15 cellular contexts compared by ENCODE assay signal in genomic region chr11:76161261-76161961, GRCh38. TPM values are rescaled to one million over a fixed set of nuclear protein-coding genes. Genes with fewer than 3 reads are reported as not detected.
A peak's percentile ranks its signal among the peaks of the same experiment; 100 is the strongest.
DNase-seq lines count a peak whose midpoint lies in the region; ATAC-seq and TF ChIP-seq lines count a peak whose summit lies in the region.
"Had no signal": no experiment of that assay in that cellular context is flagged by ENCODE, and none has a peak within 500 bp of the region (broad histone marks: within the 10 kb centered on the region; RNA-seq: fewer than 3 reads in every experiment).

No MANE protein-coding gene starts in this region.

- H3K4me3 ChIP-seq in SK-N-SH (ENCODE audit: low read depth in 2 of 2, low read length in 1 of 2): no peak overlapping the region; a peak in 1 of 4 replicates
- peak overlapping the region; percentile 51 for H3K4me3 ChIP-seq in left ventricle myocardium inferior
- H3K4me3 ChIP-seq in smooth muscle cell: no peak overlapping the region
- H3K4me3 ChIP-seq: A549, prostate gland had no signal

- H3K4me2 ChIP-seq in SK-N-SH (no peak overlapping the region), smooth muscle cell (peak overlapping the region; percentile 57)
- H3K4me2 ChIP-seq: A549 had no signal

- peak in 1 of 2 experiments; percentile 69; a peak in 1 of 4 replicates for TF ChIP-seq EP300 in SK-N-SH (IDR thresholded peaks at IDR 0.05; ENCODE audit: borderline replicate concordance in 1 of 2, low read depth in 1 of 2, low read length in 1 of 2)

- H3K4me1 ChIP-seq in SK-N-SH (ENCODE audit: control insufficient read depth in 1 of 2, insufficient read depth in 2 of 2, low read depth in 1 of 2, low read length in 1 of 2) (peaks cover 0 to 47% of the 10 kb centered on the region in 2 experiments; a peak in 2 of 4 replicates), left ventricle myocardium inferior (peaks cover 22% of the 10 kb centered on the region), smooth muscle cell (ENCODE audit: low read depth) (no peaks in the 10 kb centered on the region)
- H3K4me1 ChIP-seq: A549, prostate gland had no signal

- POLR2A ChIA-PET in SK-N-SH (lab: Yijun Ruan, JAX): no interaction called here

- WGBS in SK-N-SH (ENCODE audit: low lambda C conversion rate): 44% methylated on average over 11 of the region's 24 CpGs
- WGBS in smooth muscle cell (ENCODE audit: low lambda C conversion rate): 39% methylated on average over 15 of the region's 24 CpGs

- no peak overlapping the region for H2AFZ ChIP-seq in SK-N-SH (ENCODE audit: low read depth)
- H2AFZ ChIP-seq in smooth muscle cell (ENCODE audit: low read depth): no peak overlapping the region

- H4K20me1 ChIP-seq in SK-N-SH (ENCODE audit: insufficient read depth) (no peaks in the 10 kb centered on the region), smooth muscle cell (ENCODE audit: low read depth) (no peaks in the 10 kb centered on the region)

- H3K9me2 ChIP-seq in SK-N-SH: no peaks in the 10 kb centered on the region

- H3K36me3 ChIP-seq in SK-N-SH (replicated peaks in 1 of 2; ENCODE audit: control insufficient read depth in 1 of 2, insufficient read depth in 2 of 2, low read length in 1 of 2) (no peaks in the 10 kb centered on the region), left ventricle myocardium inferior (no peaks in the 10 kb centered on the region), smooth muscle cell (ENCODE audit: low read depth) (no peaks in the 10 kb centered on the region)
- H3K36me3 ChIP-seq: prostate gland had no signal

- peak; percentile 18; the same call in 1 of the 2 replicates for TF ChIP-seq RAD21 in SK-N-SH (IDR thresholded peaks at IDR 0.05; ENCODE audit: low read length)

- no peaks in the 10 kb centered on the region for H3K79me2 ChIP-seq in SK-N-SH (ENCODE audit: insufficient read depth)
- H3K79me2 ChIP-seq in smooth muscle cell (ENCODE audit: low read depth): no peaks in the 10 kb centered on the region

- TF ChIP-seq CTCF in SK-N-SH (IDR thresholded peaks at IDR 0.05) (no peak), left ventricle myocardium inferior (IDR thresholded peaks at IDR 0.05; ENCODE audit: borderline replicate concordance) (no peak), smooth muscle cell (IDR thresholded peaks at IDR 0.05; ENCODE audit: borderline replicate concordance, insufficient read depth, poor library complexity, severe bottlenecking) (no peak)

- CTCF ChIA-PET in SK-N-SH (lab: Yijun Ruan, JAX): interaction anchor here (1.2 to 1.4 kb wide), 3 partner anchors 47 to 158 kb away, joined by 3 to 8 read pairs (median 4); no protein-coding TSS in a partner anchor

- no peaks in the 10 kb centered on the region for H3F3A ChIP-seq in SK-N-SH (replicated peaks; ENCODE audit: insufficient read depth)
- H3F3A ChIP-seq in smooth muscle cell (ENCODE audit: low read depth): no peaks in the 10 kb centered on the region

- intact Hi-C loops in left ventricle myocardium inferior (cut with micrococcal nuclease): no loop called here

- DNase-seq in NCI-H2081 (lab: John Stamatoyannopoulos, UW): peak; percentile 33 to 46
- DNase-seq in NCI-H2081 treated with DMSO at 0.1 percent for 48 hours (lab: John Stamatoyannopoulos, UW): no peak
- peak; percentile 86 for DNase-seq in SK-N-SH
- peak; percentile 48 for DNase-seq in left ventricle myocardium inferior
- DNase-seq in smooth muscle cell (lab: John Stamatoyannopoulos, UW; ENCODE audit: unreplicated experiment): no peak
- DNase-seq in islet precursor cell: no peak
- DNase-seq: activated CD4-positive, alpha-beta T cell treated with anti-CD3 and anti-CD28 coated beads for 4 hours; activated naive CD4-positive, alpha-beta T cell treated with Interleukin-2 at 50 U/mL for 16 hours; effector CD8-positive, alpha-beta T cell; NCI-H1436 treated with DMSO at 0.1 percent for 48 hours; SHP77 treated with DMSO at 0.1 percent for 48 hours had no signal

- H3K27me3 ChIP-seq in SK-N-SH (ENCODE audit: insufficient read depth) (no peaks in the 10 kb centered on the region), left ventricle myocardium inferior (ENCODE audit: low read depth) (no peaks in the 10 kb centered on the region), smooth muscle cell (ENCODE audit: low read depth) (no peaks in the 10 kb centered on the region)

- no peaks in the 10 kb centered on the region for H3K9me3 ChIP-seq in SK-N-SH
- H3K9me3 ChIP-seq in left ventricle myocardium inferior (replicated peaks): no peaks in the 10 kb centered on the region
- no peaks in the 10 kb centered on the region for H3K9me3 ChIP-seq in smooth muscle cell (replicated peaks; ENCODE audit: low read depth)
- H3K9me3 ChIP-seq: A549, prostate gland had no signal

- ATAC-seq in GM21367 (IDR thresholded peaks at IDR 0.05; ENCODE audit: unreplicated experiment): no peak
- no peak for ATAC-seq in HG03139 (IDR thresholded peaks at IDR 0.05; ENCODE audit: unreplicated experiment)

- H3K27ac ChIP-seq in SK-N-SH (ENCODE audit: low read depth in 2 of 2, low read length in 1 of 2): peak overlapping the region in 1 of 2 experiments; percentile 60; a peak in 2 of 4 replicates
- H3K27ac ChIP-seq in left ventricle myocardium inferior (replicated peaks): no peak overlapping the region
- H3K27ac ChIP-seq in smooth muscle cell (ENCODE audit: low read depth): no peak overlapping the region
- H3K27ac ChIP-seq: A549, prostate gland had no signal

- H3K9ac ChIP-seq in SK-N-SH (no peak overlapping the region), smooth muscle cell (ENCODE audit: low read depth) (no peak overlapping the region)

TF ChIP-seq in SK-N-SH, 30 proteins besides CTCF, POLR2A, EP300 and RAD21:
- TF ChIP-seq, protein P1, sequence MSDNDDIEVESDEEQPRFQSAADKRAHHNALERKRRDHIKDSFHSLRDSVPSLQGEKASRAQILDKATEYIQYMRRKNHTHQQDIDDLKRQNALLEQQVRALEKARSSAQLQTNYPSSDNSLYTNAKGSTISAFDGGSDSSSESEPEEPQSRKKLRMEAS (IDR thresholded peaks at IDR 0.05; ENCODE audit: low read depth): no peak
- TF ChIP-seq MXI1 (IDR thresholded peaks at IDR 0.05; ENCODE audit: low read depth, low read length) (0 out of 2 replicates have a peak, but pooled peaks have one; percentile 20), TEAD4 (IDR thresholded peaks at IDR 0.05; ENCODE audit: borderline replicate concordance, insufficient read depth) (no peak), TAF1 (IDR thresholded peaks at IDR 0.05; ENCODE audit: borderline replicate concordance, low read depth, low read length) (no peak), CHD2 (IDR thresholded peaks at IDR 0.05; ENCODE audit: low read length, partially characterized antibody) (peak; percentile 50), GATA2 (CRISPR knock-in tag; IDR thresholded peaks at IDR 0.05) (peak; percentile 21; the same call in 1 of the 2 replicates), RCOR1 (IDR thresholded peaks at IDR 0.05; ENCODE audit: low read length) (no peak), IRF3 (IDR thresholded peaks at IDR 0.05; ENCODE audit: low read depth, low read length) (no peak), ELF1 (IDR thresholded peaks at IDR 0.05) (no peak), NRF1 (IDR thresholded peaks at IDR 0.05; ENCODE audit: low read depth, low read length) (no peak), FOSL2 (IDR thresholded peaks at IDR 0.05; ENCODE audit: borderline replicate concordance, low read depth) (no peak), GABPA (IDR thresholded peaks at IDR 0.05; ENCODE audit: low read depth) (no peak)

RNA-seq across cellular contexts. Expression of gene WNT11, which starts 44.9 kb away (rescaled TPM):
- polyA plus RNA-seq in SK-N-SH (2012; rRNA removed) (0.43 and 0.70 TPM in 2 replicates), smooth muscle cell (9.4 and 12.1 TPM in 2 replicates)
- 0.21 and 0.33 TPM in 2 replicates for polyA plus RNA-seq in SK-N-SH (2012; cell fraction: cytosol; rRNA removed)
- polyA plus RNA-seq in SK-N-SH (2012; cell fraction: nucleus; rRNA removed): 0.74 and 0.83 TPM in 2 replicates
- total RNA-seq in left ventricle myocardium inferior (22.7 TPM), smooth muscle cell (6.8 and 13.5 TPM in 2 replicates)

Comparison
In these comparisons a context has a peak if more than half of its experiments do, and no peak if none do; other contexts are left out.
1. DNase-seq: peak in NCI-H2081 (2 of 2), SK-N-SH (single experiment) and left ventricle myocardium inferior (single experiment); none in NCI-H2081 treated with DMSO at 0.1 percent for 48 hours (single experiment), smooth muscle cell (single experiment) and islet precursor cell (single experiment).